Comparison of ENCODE assay signal across 28 cellular contexts in the genomic region with DNA sequence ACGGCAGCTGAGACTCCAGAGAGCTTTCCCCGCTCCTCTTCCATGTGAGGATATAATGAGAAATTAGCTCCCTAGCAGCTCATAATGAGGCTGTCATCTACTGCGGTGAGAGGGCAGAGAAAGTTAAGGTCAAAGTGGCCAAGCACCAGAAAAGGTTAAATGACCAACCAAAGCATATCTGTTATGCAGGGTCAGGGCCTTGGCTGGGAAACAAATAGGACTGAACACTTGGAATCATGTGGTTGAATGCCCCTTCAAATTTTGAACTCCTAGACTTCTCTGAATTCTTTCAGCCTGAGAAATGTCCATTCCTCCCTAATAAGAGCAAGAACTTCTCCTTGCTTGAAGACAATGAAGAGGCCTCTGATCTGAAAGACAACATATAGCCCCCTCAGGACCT.
"Had no signal": no experiment of that assay in that cellular context is flagged by ENCODE, and none has a peak within 500 bp of the region (broad histone marks: within the 10 kb centered on the region; RNA-seq: fewer than 3 reads in every experiment).

No MANE protein-coding gene starts in this region.

- FAIRE-seq: colon, endometrium, endothelial cell of umbilical vein, frontal cortex had no signal

- ATAC-seq: effector memory CD8-positive, alpha-beta T cell; esophagus mucosa; foreskin keratinocyte; gastrocnemius medialis; gastroesophageal sphincter; heart left ventricle; heart right ventricle had no signal

- H3K36me3 ChIP-seq: colonic mucosa, esophagus muscularis mucosa, esophagus squamous epithelium, gastrocnemius medialis, gastroesophageal sphincter, heart left ventricle, heart right ventricle had no signal

- H3K27ac ChIP-seq: colonic mucosa, coronary artery, dorsolateral prefrontal cortex, epithelial cell of prostate, esophagus muscularis mucosa, esophagus squamous epithelium, gastrocnemius medialis, gastroesophageal sphincter, heart left ventricle, heart right ventricle had no signal

- H3K27me3 ChIP-seq: colonic mucosa, dorsolateral prefrontal cortex, esophagus muscularis mucosa, esophagus squamous epithelium, foreskin keratinocyte, gastrocnemius medialis, gastroesophageal sphincter, heart left ventricle, heart right ventricle had no signal

- H3K4me3 ChIP-seq: colonic mucosa, coronary artery, dorsolateral prefrontal cortex, esophagus muscularis mucosa, esophagus squamous epithelium, gastrocnemius medialis, gastroesophageal sphincter, heart left ventricle, heart right ventricle had no signal

- H3K4me1 ChIP-seq: colonic mucosa, esophagus muscularis mucosa, gastroesophageal sphincter had no signal

- H3K9me3 ChIP-seq: colonic mucosa, esophagus muscularis mucosa, esophagus squamous epithelium, gastrocnemius medialis, gastroesophageal sphincter, heart left ventricle, heart right ventricle had no signal

- DNase-seq: colonic mucosa; cortex of kidney; dermis blood vessel endothelial cell; dorsolateral prefrontal cortex; effector CD4-positive, alpha-beta T cell; effector CD8-positive, alpha-beta T cell; effector memory CD4-positive, alpha-beta T cell; effector memory CD8-positive, alpha-beta T cell; endodermal cell; erythroblast; esophagus squamous epithelium; foreskin fibroblast; foreskin keratinocyte; foreskin melanocyte; gastrocnemius medialis; glutamatergic neuron; head of caudate nucleus; heart left ventricle; heart right ventricle had no signal
